ENCODE assay signal across 18 cellular contexts in the genomic region with DNA sequence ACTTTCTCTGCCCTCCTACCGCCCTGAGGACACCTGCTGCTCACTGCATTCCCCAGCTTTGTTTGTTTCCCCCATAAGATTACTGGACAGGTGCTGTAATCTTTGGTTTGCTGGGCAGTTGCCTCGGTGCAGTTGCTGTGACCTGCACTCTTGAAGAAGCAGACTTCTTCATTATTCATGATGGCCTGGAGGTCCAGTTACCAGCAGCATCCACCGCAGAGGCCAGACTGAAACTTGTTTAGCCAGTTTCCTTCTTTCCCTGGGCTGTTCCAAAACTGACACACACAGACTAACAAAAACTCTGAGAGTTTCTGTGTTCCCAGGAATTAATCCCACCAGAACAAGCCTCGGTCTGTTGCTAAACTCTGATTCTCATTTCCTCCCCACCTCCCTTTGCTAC.
A peak's percentile ranks its signal among the peaks of the same experiment; 100 is the strongest.
DNase-seq lines count a peak whose midpoint lies in the region; ATAC-seq, FAIRE-seq and TF ChIP-seq lines count a peak whose summit lies in the region.
"Had no signal": no experiment of that assay in that cellular context is flagged by ENCODE, and none has a peak within 500 bp of the region (broad histone marks: within the 10 kb centered on the region; RNA-seq: fewer than 3 reads in every experiment).

No MANE protein-coding gene starts in this region.

- H3K4me3 ChIP-seq in right lobe of liver (no peak overlapping the region), HepG2 (replicated peaks in 1 of 3; ENCODE audit: insufficient read depth in 1 of 3, low read depth in 2 of 3, low read length in 3 of 3) (no peak overlapping the region), epithelial cell of esophagus (ENCODE audit: low read length) (no peak overlapping the region)
- H3K4me3 ChIP-seq: gastroesophageal sphincter, GM23248, lung, SJSA1 had no signal

- H3K4me1 Mint-ChIP-seq in natural killer cell, result no peaks in the 10 kb centered on the region
- H3K4me1 Mint-ChIP-seq: CD14-positive monocyte had no signal

- DNase-seq in right lobe of liver, result no peak
- no peak for DNase-seq in HepG2 (ENCODE audit: low spot score)
- DNase-seq in epithelial cell of esophagus (ENCODE audit: low read depth), result peak; percentile 89
- peak; percentile 49 for DNase-seq in myocyte (ENCODE audit: low read depth)
- no peak for DNase-seq in HCEC 1CT
- no peak for DNase-seq in amniotic stem cell (lab: John Stamatoyannopoulos, UW)
- no peak for DNase-seq in natural killer cell
- DNase-seq: activated CD4-positive, alpha-beta T cell treated with anti-CD3 and anti-CD28 coated beads for 1 hour; activated gamma-delta T cell treated with Interleukin-2 at 50 U/mL for 16 hours; DMS79; NCI-H1694 treated with DMSO at 0.1 percent for 48 hours; stimulated activated naive CD8-positive, alpha-beta T cell treated with anti-CD3 and anti-CD28 coated beads, Interleukin-15, Interleukin-2, amounts not matched to agents 100 U/mL and 50 U/mL, for 24 hours had no signal

- no peaks in the 10 kb centered on the region for H3K79me2 ChIP-seq in HepG2 (ENCODE audit: insufficient read depth, low read length)

- TF ChIP-seq EP300 in HepG2 (IDR thresholded peaks at IDR 0.05; ENCODE audit: low read depth in 2 of 2, low read length in 2 of 2) (no peak), HepG2 (CRISPR knock-in tag; IDR thresholded peaks at IDR 0.05; ENCODE audit: borderline replicate concordance) (no peak)

- H3K4me2 ChIP-seq in HepG2 (ENCODE audit: low read depth, low read length), result no peak overlapping the region

- H3K27me3 ChIP-seq in right lobe of liver (no peaks in the 10 kb centered on the region), HepG2 (ENCODE audit: control insufficient read depth in 1 of 2, insufficient read depth in 2 of 2, low read length in 2 of 2) (no peaks in the 10 kb centered on the region)
- H3K27me3 ChIP-seq: gastroesophageal sphincter, SJSA1 had no signal

- H3K36me3 ChIP-seq in right lobe of liver, result peaks cover 0 to 24% (median 9%) of the 10 kb centered on the region in 4 donors
- no peaks in the 10 kb centered on the region for H3K36me3 ChIP-seq in HepG2 (replicated peaks in 1 of 2; ENCODE audit: control insufficient read depth in 1 of 2, insufficient read depth in 2 of 2, low read length in 2 of 2)
- H3K36me3 ChIP-seq: gastroesophageal sphincter, SJSA1 had no signal

- no peak overlapping the region for H3K4me3 Mint-ChIP-seq in natural killer cell
- H3K4me3 Mint-ChIP-seq: CD14-positive monocyte had no signal

- no peak overlapping the region for H2AFZ ChIP-seq in HepG2 (ENCODE audit: low read length)
- H2AFZ ChIP-seq: GM23248 had no signal

- no peak overlapping the region for H3K9ac ChIP-seq in HepG2 (ENCODE audit: insufficient read depth, low read depth, low read length)
- H3K9ac ChIP-seq: GM23248 had no signal

- H4K20me1 ChIP-seq in HepG2 (ENCODE audit: insufficient read depth, low read length), result no peaks in the 10 kb centered on the region

- H3K4me1 ChIP-seq in right lobe of liver (peaks cover 0 to 50% (median 2%) of the 10 kb centered on the region in 4 donors), HepG2 (ENCODE audit: insufficient read depth, low read length) (no peaks in the 10 kb centered on the region)
- H3K4me1 ChIP-seq: gastroesophageal sphincter, SJSA1 had no signal

- in situ Hi-C loops in HepG2 (cut with HindIII; ENCODE audit: extremely low pct_ligation_motif_present, low pct_unique_long_range_greater_than_20kb), result no loop called here

- CTCF ChIA-PET in HepG2 (lab: Yijun Ruan, JAX; ENCODE audit: low intra/inter-chr PET ratio, low total read pairs), result no interaction called here

- BruUV-seq in HepG2 (replicated peaks; lab: Mats Ljungman, UMichigan), result no TSS peak

- H3K27ac ChIP-seq in right lobe of liver (peak overlapping the region in 1 of 3 donors; percentile 67), HepG2 (ENCODE audit: extremely low read length, insufficient read depth, low read length) (no peak overlapping the region)
- H3K27ac ChIP-seq: gastroesophageal sphincter, GM23248, SJSA1 had no signal

- intact Hi-C loops in right lobe of liver (cut with DNase I), result no loop called here
- intact Hi-C loops in HepG2 (cut with micrococcal nuclease; ENCODE audit: unreplicated experiment), result no loop called here
- intact Hi-C loops in natural killer cell (cut with micrococcal nuclease), result no loop called here

- no peaks in the 10 kb centered on the region for H3K27me3 Mint-ChIP-seq in natural killer cell (ENCODE audit: low read depth in 2 of 2)

- no peak overlapping the region for H3K27ac Mint-ChIP-seq in natural killer cell
- H3K27ac Mint-ChIP-seq: CD14-positive monocyte had no signal

- 56% methylated on average over 4 of the region's 4 CpGs for WGBS in right lobe of liver (ENCODE audit: insufficient coverage, low coverage, low lambda C conversion rate, missing lambda C conversion rate)
- WGBS in HepG2 (ENCODE audit: low lambda C conversion rate), result 82% methylated on average over 4 of the region's 4 CpGs

- H3K9me3 Mint-ChIP-seq in natural killer cell, result no peaks in the 10 kb centered on the region

- TF ChIP-seq POLR2A in right lobe of liver (IDR thresholded peaks at IDR 0.05) (no peak), HepG2 (IDR thresholded peaks at IDR 0.05; ENCODE audit: insufficient read depth in 1 of 2, low read depth in 2 of 2, low read length in 2 of 2) (no peak)

- TF ChIP-seq CTCF in right lobe of liver (IDR thresholded peaks at IDR 0.05) (no peak), HepG2 (CRISPR knock-in tag; IDR thresholded peaks at IDR 0.05) (no peak), epithelial cell of esophagus (IDR thresholded peaks at IDR 0.05; ENCODE audit: insufficient read depth, low read depth, low read length, missing control alignments) (no peak), natural killer cell (IDR thresholded peaks at IDR 0.05) (no peak)

- ATAC-seq in right lobe of liver (peak in 3 of 4 donors; percentile 3 to 9 (median 5)), HepG2 (no peak), GM18511 (IDR thresholded peaks at IDR 0.05; ENCODE audit: unreplicated experiment) (no peak), natural killer cell (no peak)
- ATAC-seq: gastroesophageal sphincter; stimulated activated naive CD8-positive, alpha-beta T cell treated with anti-CD3 and anti-CD28 coated beads, Interleukin-15, Interleukin-2, amounts not matched to agents 100 U/mL and 50 U/mL, for 24 hours had no signal

- POLR2A ChIA-PET in HepG2 (lab: Yijun Ruan, JAX), result no interaction called here

- TF ChIP-seq RAD21 in HepG2 (CRISPR knock-in tag; IDR thresholded peaks at IDR 0.05), result no peak

- H3K9me3 ChIP-seq in right lobe of liver (no peaks in the 10 kb centered on the region), HepG2 (ENCODE audit: low read length) (peaks cover 5% of the 10 kb centered on the region; the same call in 1 of the 2 replicates)

- no peak for FAIRE-seq in HepG2 (lab: Jason Lieb, UNC)

- H3K36me3 Mint-ChIP-seq in natural killer cell, result no peaks in the 10 kb centered on the region
- H3K36me3 Mint-ChIP-seq: CD14-positive monocyte had no signal

TF ChIP-seq in HepG2, 621 proteins besides CTCF, POLR2A, EP300 and RAD21:
- TF ChIP-seq NFYB (CRISPR knock-in tag; IDR thresholded peaks at IDR 0.05), result no peak
- TF ChIP-seq, protein P1, sequence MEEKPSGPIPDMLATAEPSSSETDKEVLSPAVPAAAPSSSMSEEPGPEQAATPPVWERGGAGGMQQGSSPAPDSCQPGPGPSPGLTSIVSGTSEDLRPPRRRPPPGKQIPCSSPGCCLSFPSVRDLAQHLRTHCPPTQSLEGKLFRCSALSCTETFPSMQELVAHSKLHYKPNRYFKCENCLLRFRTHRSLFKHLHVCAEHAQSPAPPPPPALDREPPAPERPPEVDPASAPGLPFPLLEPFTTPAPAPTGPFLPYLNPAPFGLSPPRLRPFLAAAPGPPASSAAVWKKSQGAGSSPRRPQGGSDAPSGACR (CRISPR knock-in tag; IDR thresholded peaks at IDR 0.05), result no peak
- TF ChIP-seq MIER3 (CRISPR knock-in tag; IDR thresholded peaks at IDR 0.05; ENCODE audit: borderline replicate concordance), result no peak
- TF ChIP-seq SALL1 (CRISPR knock-in tag; IDR thresholded peaks at IDR 0.05), result no peak
- TF ChIP-seq ZNF33A (CRISPR knock-in tag; IDR thresholded peaks at IDR 0.05; ENCODE audit: borderline replicate concordance), result no peak
- TF ChIP-seq ZNF121 (CRISPR knock-in tag; IDR thresholded peaks at IDR 0.05), result no peak
- TF ChIP-seq ZNF3 (CRISPR knock-in tag; IDR thresholded peaks at IDR 0.05), result no peak
- no peak for TF ChIP-seq ZNF749 (CRISPR knock-in tag; IDR thresholded peaks at IDR 0.05; ENCODE audit: borderline replicate concordance)
- no peak for TF ChIP-seq ONECUT2 (CRISPR knock-in tag; IDR thresholded peaks at IDR 0.05)
- no peak for TF ChIP-seq DPF2 (CRISPR knock-in tag; IDR thresholded peaks at IDR 0.05; ENCODE audit: borderline replicate concordance, low read depth)
- no peak for TF ChIP-seq PRMT3 (CRISPR knock-in tag; IDR thresholded peaks at IDR 0.05; ENCODE audit: borderline replicate concordance, low read depth)
- no peak for TF ChIP-seq MZF1 (CRISPR knock-in tag; IDR thresholded peaks at IDR 0.05; ENCODE audit: borderline replicate concordance)

Comparison
In these comparisons a context has a peak if more than half of its experiments do, and no peak if none do; other contexts are left out.
1. ATAC-seq: peak in right lobe of liver (3 of 4); none in HepG2 (single experiment), GM18511 (single experiment) and natural killer cell (0 of 3).
2. DNase-seq: peak in epithelial cell of esophagus (single experiment) and myocyte (single experiment); none in right lobe of liver (0 of 3), HepG2 (single experiment), HCEC 1CT (single experiment), amniotic stem cell (single experiment) and natural killer cell (single experiment).